In the genomic region with DNA sequence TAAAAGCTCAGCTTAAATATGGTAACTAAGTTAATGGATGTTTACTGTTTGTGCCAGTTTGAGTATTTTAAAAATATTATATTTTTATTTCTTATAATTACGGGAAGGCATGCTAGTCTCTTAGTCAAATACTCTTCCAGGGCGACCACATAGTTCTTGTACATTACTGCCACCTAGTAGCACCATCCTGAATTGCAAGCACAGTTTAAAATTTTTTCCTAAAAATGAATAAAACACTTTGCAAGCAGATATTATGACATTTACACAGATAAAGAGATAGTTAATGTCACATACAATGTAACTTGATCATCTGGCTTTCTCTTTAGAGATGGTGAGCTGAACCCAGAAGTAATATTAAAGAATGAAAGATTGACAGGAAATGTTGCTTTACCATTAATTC, we compare ENCODE assay signal across 20 cellular contexts. TPM values are rescaled to one million over a fixed set of nuclear protein-coding genes. Genes with fewer than 3 reads are reported as not detected.
DNase-seq lines count a peak whose midpoint lies in the region; ATAC-seq and TF ChIP-seq lines count a peak whose summit lies in the region.
"Had no signal": no experiment of that assay in that cellular context is flagged by ENCODE, and none has a peak within 500 bp of the region (broad histone marks: within the 10 kb centered on the region; RNA-seq: fewer than 3 reads in every experiment).

No MANE protein-coding gene starts in this region.

- H3K27ac ChIP-seq in MM.1S (ENCODE audit: low read length) = no peak overlapping the region
- H3K27ac ChIP-seq: gastrocnemius medialis, Peyer's patch had no signal

- H3K4me1 ChIP-seq in MM.1S (ENCODE audit: low read length) = no peaks in the 10 kb centered on the region
- H3K4me1 ChIP-seq: gastrocnemius medialis, Peyer's patch had no signal

- H3K4me3 Mint-ChIP-seq in activated CD8-positive, alpha-beta T cell treated with anti-CD3 and anti-CD28 coated beads for 36 hours = no peak overlapping the region
- no peak overlapping the region for H3K4me3 Mint-ChIP-seq in activated CD8-positive, alpha-beta T cell treated with anti-CD3 and anti-CD28 coated beads, Interleukin-2, amount 10 ng/mL, durations not matched to agents 7 days and 5 days
- H3K4me3 Mint-ChIP-seq: activated B cell treated with CpG ODN at 0.5 μM for 24 hours; activated naive CD4-positive, alpha-beta T cell treated with anti-CD3 and anti-CD28 coated beads for 36 hours; effector memory CD8-positive, alpha-beta T cell; stimulated activated naive B cell treated with anti-CD40 and anti-IgM and Interleukin-4, amounts not matched to agents 10 μg/mL and 1 μg/mL and 100 μg/mL, for 72 hours; T-cell had no signal

- H3K9me3 Mint-ChIP-seq in activated CD8-positive, alpha-beta T cell treated with anti-CD3 and anti-CD28 coated beads for 36 hours = no peaks in the 10 kb centered on the region
- H3K9me3 Mint-ChIP-seq in activated CD8-positive, alpha-beta T cell treated with anti-CD3 and anti-CD28 coated beads, Interleukin-2, amount 10 ng/mL, durations not matched to agents 7 days and 5 days (ENCODE audit: insufficient read depth) = no peaks in the 10 kb centered on the region
- H3K9me3 Mint-ChIP-seq: effector memory CD8-positive, alpha-beta T cell had no signal

- H3K9ac ChIP-seq in MM.1S (ENCODE audit: low read length) = no peak overlapping the region

- H3K27me3 ChIP-seq in MM.1S (replicated peaks; ENCODE audit: insufficient read depth, low read length) = no peaks in the 10 kb centered on the region
- H3K27me3 ChIP-seq: Peyer's patch had no signal

- POLR2A ChIA-PET in activated CD8-positive, alpha-beta T cell treated with anti-CD3 and anti-CD28 coated beads for 36 hours (lab: Charles Lee) = no interaction called here
- POLR2A ChIA-PET in activated CD8-positive, alpha-beta T cell treated with anti-CD3 and anti-CD28 coated beads, Interleukin-2, amount 10 ng/mL, durations not matched to agents 7 days and 5 days (lab: Charles Lee) = no interaction called here

- DNase-seq in activated CD8-positive, alpha-beta T cell treated with anti-CD3 and anti-CD28 coated beads for 36 hours = no peak
- DNase-seq in activated CD8-positive, alpha-beta T cell treated with anti-CD3 and anti-CD28 coated beads, Interleukin-2, amount 10 ng/mL, durations not matched to agents 7 days and 5 days = no peak
- peak; percentile 6 for DNase-seq in MM.1S
- DNase-seq in choroid plexus epithelial cell (ENCODE audit: low read depth) = no peak
- DNase-seq in HK-2 (ENCODE audit: unreplicated experiment) = no peak
- no peak for DNase-seq in HPDE6-E6E7 (ENCODE audit: extremely low spot score)
- DNase-seq: activated B cell treated with CpG ODN at 0.5 μM for 24 hours; activated naive CD4-positive, alpha-beta T cell treated with anti-CD3 and anti-CD28 coated beads for 36 hours; effector memory CD8-positive, alpha-beta T cell; gastrocnemius medialis; mesendoderm; NCI-H345; Peyer's patch; stimulated activated naive B cell treated with anti-CD40 and anti-IgM and Interleukin-4, amounts not matched to agents 10 μg/mL and 1 μg/mL and 100 μg/mL, for 72 hours; T-cell had no signal

- intact Hi-C loops in activated CD8-positive, alpha-beta T cell treated with anti-CD3 and anti-CD28 coated beads for 36 hours (cut with micrococcal nuclease) = no loop called here

- H3K4me1 Mint-ChIP-seq in activated CD8-positive, alpha-beta T cell treated with anti-CD3 and anti-CD28 coated beads for 36 hours (ENCODE audit: low read depth) = no peaks in the 10 kb centered on the region
- H3K4me1 Mint-ChIP-seq in activated CD8-positive, alpha-beta T cell treated with anti-CD3 and anti-CD28 coated beads, Interleukin-2, amount 10 ng/mL, durations not matched to agents 7 days and 5 days (ENCODE audit: low read depth) = peaks cover 2% of the 10 kb centered on the region

- peaks cover 1% of the 10 kb centered on the region for H3K27me3 Mint-ChIP-seq in activated CD8-positive, alpha-beta T cell treated with anti-CD3 and anti-CD28 coated beads for 36 hours
- H3K27me3 Mint-ChIP-seq in activated CD8-positive, alpha-beta T cell treated with anti-CD3 and anti-CD28 coated beads, Interleukin-2, amount 10 ng/mL, durations not matched to agents 7 days and 5 days (ENCODE audit: low read depth) = no peaks in the 10 kb centered on the region
- H3K27me3 Mint-ChIP-seq: effector memory CD8-positive, alpha-beta T cell had no signal

- CTCF ChIA-PET in activated CD8-positive, alpha-beta T cell treated with anti-CD3 and anti-CD28 coated beads for 36 hours (lab: Charles Lee) = interaction anchor here (1.0 to 2.0 kb wide), 5 partner anchors 10 to 282 kb away, joined by 3 to 6 read pairs (median 3); no protein-coding TSS in a partner anchor
- CTCF ChIA-PET in activated CD8-positive, alpha-beta T cell treated with anti-CD3 and anti-CD28 coated beads, Interleukin-2, amount 10 ng/mL, durations not matched to agents 7 days and 5 days (lab: Charles Lee) = interaction anchor here (0.6 to 1.7 kb wide), 2 partner anchors 10 to 282 kb away, joined by 3 to 6 read pairs; no protein-coding TSS in a partner anchor

- H3K4me2 ChIP-seq in MM.1S (ENCODE audit: low read depth, low read length) = no peak overlapping the region

- H3K4me3 ChIP-seq in MM.1S (ENCODE audit: low read length) = no peak overlapping the region
- no peak overlapping the region for H3K4me3 ChIP-seq in choroid plexus epithelial cell (ENCODE audit: low read depth, low read length)
- H3K4me3 ChIP-seq: gastrocnemius medialis, GM12878, Peyer's patch had no signal

- TF ChIP-seq CTCF in activated CD8-positive, alpha-beta T cell treated with anti-CD3 and anti-CD28 coated beads for 36 hours (IDR thresholded peaks at IDR 0.05) = peak; percentile 50
- TF ChIP-seq CTCF in MM.1S (IDR thresholded peaks at IDR 0.05; ENCODE audit: low read length) = peak; percentile 31
- TF ChIP-seq CTCF in choroid plexus epithelial cell (conservative IDR thresholded peaks at IDR 0.05; ENCODE audit: low read depth, low read length) = peak; percentile 19

- no peaks in the 10 kb centered on the region for H3K79me2 ChIP-seq in MM.1S (ENCODE audit: low read length)

- no peak for ATAC-seq in activated CD8-positive, alpha-beta T cell treated with anti-CD3 and anti-CD28 coated beads for 36 hours
- no peak for ATAC-seq in activated CD8-positive, alpha-beta T cell treated with anti-CD3 and anti-CD28 coated beads, Interleukin-2, amount 10 ng/mL, durations not matched to agents 7 days and 5 days
- ATAC-seq in HG02973 (IDR thresholded peaks at IDR 0.05; ENCODE audit: unreplicated experiment) (no peak), HG03108 (IDR thresholded peaks at IDR 0.05; ENCODE audit: unreplicated experiment) (no peak)
- ATAC-seq: effector memory CD8-positive, alpha-beta T cell; gastrocnemius medialis; GM12878; stimulated activated naive B cell treated with anti-CD40 and anti-IgM and Interleukin-4, amounts not matched to agents 10 μg/mL and 1 μg/mL and 100 μg/mL, for 72 hours; T-cell had no signal

- H4K20me1 ChIP-seq in MM.1S (ENCODE audit: insufficient read depth, low read length) = no peaks in the 10 kb centered on the region

- H3K9me2 ChIP-seq in MM.1S (replicated peaks; ENCODE audit: insufficient read depth, low read length) = no peaks in the 10 kb centered on the region

- no peaks in the 10 kb centered on the region for H3K36me3 Mint-ChIP-seq in activated CD8-positive, alpha-beta T cell treated with anti-CD3 and anti-CD28 coated beads for 36 hours (ENCODE audit: low read depth)
- no peaks in the 10 kb centered on the region for H3K36me3 Mint-ChIP-seq in activated CD8-positive, alpha-beta T cell treated with anti-CD3 and anti-CD28 coated beads, Interleukin-2, amount 10 ng/mL, durations not matched to agents 7 days and 5 days (ENCODE audit: low read depth)
- H3K36me3 Mint-ChIP-seq: stimulated activated naive B cell treated with anti-CD40 and anti-IgM and Interleukin-4, amounts not matched to agents 10 μg/mL and 1 μg/mL and 100 μg/mL, for 72 hours; T-cell had no signal

- no peaks in the 10 kb centered on the region for H3K9me3 ChIP-seq in MM.1S (replicated peaks; ENCODE audit: insufficient read depth, low read length)
- H3K9me3 ChIP-seq: gastrocnemius medialis, Peyer's patch had no signal

- no peaks in the 10 kb centered on the region for H3K36me3 ChIP-seq in MM.1S (replicated peaks; ENCODE audit: insufficient read depth, low read length)
- H3K36me3 ChIP-seq: gastrocnemius medialis, Peyer's patch had no signal

- no peaks in the 10 kb centered on the region for H3F3A ChIP-seq in MM.1S (ENCODE audit: insufficient read depth, low read length)

- H2AFZ ChIP-seq in MM.1S (ENCODE audit: low read length) = no peak overlapping the region

- H3K27ac Mint-ChIP-seq in activated CD8-positive, alpha-beta T cell treated with anti-CD3 and anti-CD28 coated beads for 36 hours = no peak overlapping the region
- H3K27ac Mint-ChIP-seq in activated CD8-positive, alpha-beta T cell treated with anti-CD3 and anti-CD28 coated beads, Interleukin-2, amount 10 ng/mL, durations not matched to agents 7 days and 5 days = no peak overlapping the region
- H3K27ac Mint-ChIP-seq: activated B cell treated with CpG ODN at 0.5 μM for 24 hours; activated naive CD4-positive, alpha-beta T cell treated with anti-CD3 and anti-CD28 coated beads for 36 hours; effector memory CD8-positive, alpha-beta T cell; stimulated activated naive B cell treated with anti-CD40 and anti-IgM and Interleukin-4, amounts not matched to agents 10 μg/mL and 1 μg/mL and 100 μg/mL, for 72 hours; T-cell had no signal

RNA-seq across cellular contexts. Expression of a gene that starts 11.5 kb away (rescaled TPM):
- total RNA-seq in activated CD8-positive, alpha-beta T cell treated with anti-CD3 and anti-CD28 coated beads for 36 hours = not detected
- total RNA-seq in activated CD8-positive, alpha-beta T cell treated with anti-CD3 and anti-CD28 coated beads, Interleukin-2, amount 10 ng/mL, durations not matched to agents 7 days and 5 days = not detected
- total RNA-seq: activated B cell treated with CpG ODN at 0.5 μM for 24 hours; activated naive CD4-positive, alpha-beta T cell treated with anti-CD3 and anti-CD28 coated beads for 36 hours; bronchial epithelial cell; gastrocnemius medialis; GM12878; HT1080; T-cell had no signal
